ENCODE assay signal across 28 cellular contexts in genomic region chr5:123412206-123412605, GRCh38.
"Had no signal": no experiment of that assay in that cellular context is flagged by ENCODE, and none has a peak within 500 bp of the region (broad histone marks: within the 10 kb centered on the region; RNA-seq: fewer than 3 reads in every experiment).

No MANE protein-coding gene starts in this region.

- H3K9me3 ChIP-seq: ovary, psoas muscle, right lobe of liver, sigmoid colon, stomach, thoracic aorta, thyroid gland, tibial nerve, upper lobe of right lung, uterus had no signal

- H3K79me2 ChIP-seq: parathyroid adenoma had no signal

- H3K9me3 Mint-ChIP-seq: naive thymus-derived CD4-positive, alpha-beta T cell; natural killer cell; nephron; neural progenitor cell; stimulated activated effector memory CD8-positive, alpha-beta T cell treated with anti-CD3 and anti-CD28 coated beads, Interleukin-12 subunit alpha, Interleukin-12 subunit beta, amount 100 ng/mL, for 72 hours; stimulated activated naive B cell treated with anti-CD40 and anti-IgM and Interleukin-4, amounts not matched to agents 10 μg/mL and 1 μg/mL and 100 μg/mL, for 72 hours had no signal

- H2AFZ ChIP-seq: neural progenitor cell, parathyroid adenoma had no signal

- H3K4me2 ChIP-seq: neural progenitor cell had no signal

- DNase-seq: naive thymus-derived CD4-positive, alpha-beta T cell; natural killer cell; occipital lobe; ovary; posterior cingulate gyrus; psoas muscle; right cardiac atrium; right lobe of liver; sigmoid colon; small intestine; stimulated activated CD4-positive, alpha-beta T cell treated with anti-CD3 and anti-CD28 coated beads, Interleukin-15, amount 100 ng/mL, for 24 hours; stimulated activated CD4-positive, alpha-beta T cell treated with anti-CD3 and anti-CD28 coated beads, Interleukin-2, amount 100 ng/mL, for 24 hours; stimulated activated CD4-positive, alpha-beta T cell treated with anti-CD3 and anti-CD28 coated beads, Interleukin-2, amount 100 ng/mL, for 48 hours; stimulated activated CD4-positive, alpha-beta T cell treated with anti-CD3 and anti-CD28 coated beads, Interleukin-4, amount 100 ng/mL, for 24 hours; stimulated activated naive B cell treated with anti-CD40 and anti-IgM and Interleukin-4, amounts not matched to agents 10 μg/mL and 1 μg/mL and 100 μg/mL, for 72 hours; stimulated activated naive CD4-positive, alpha-beta T cell treated with Interleukin-2 at 50 U/mL for 16 hours; stomach; thyroid gland; trophoblast cell; upper lobe of right lung; uterus had no signal

- H3K4me1 Mint-ChIP-seq: nephron, neural progenitor cell had no signal

- H3K27ac Mint-ChIP-seq: natural killer cell; nephron; neural progenitor cell; progenitor cell of endocrine pancreas; stimulated activated effector memory CD8-positive, alpha-beta T cell treated with anti-CD3 and anti-CD28 coated beads, Interleukin-12 subunit alpha, Interleukin-12 subunit beta, amount 100 ng/mL, for 72 hours; stimulated activated naive B cell treated with anti-CD40 and anti-IgM and Interleukin-4, amounts not matched to agents 10 μg/mL and 1 μg/mL and 100 μg/mL, for 72 hours had no signal

- H3K9ac ChIP-seq: neural progenitor cell, parathyroid adenoma had no signal

- H3K4me3 Mint-ChIP-seq: naive thymus-derived CD4-positive, alpha-beta T cell; natural killer cell; nephron; neural progenitor cell; stimulated activated effector memory CD8-positive, alpha-beta T cell treated with anti-CD3 and anti-CD28 coated beads, Interleukin-12 subunit alpha, Interleukin-12 subunit beta, amount 100 ng/mL, for 72 hours; stimulated activated naive B cell treated with anti-CD40 and anti-IgM and Interleukin-4, amounts not matched to agents 10 μg/mL and 1 μg/mL and 100 μg/mL, for 72 hours had no signal

- ATAC-seq: naive thymus-derived CD4-positive, alpha-beta T cell; natural killer cell; psoas muscle; right cardiac atrium; right lobe of liver; stimulated activated effector memory CD8-positive, alpha-beta T cell treated with anti-CD3 and anti-CD28 coated beads, Interleukin-12 subunit alpha, Interleukin-12 subunit beta, amount 100 ng/mL, for 72 hours; stimulated activated naive B cell treated with anti-CD40 and anti-IgM and Interleukin-4, amounts not matched to agents 10 μg/mL and 1 μg/mL and 100 μg/mL, for 72 hours; upper lobe of right lung had no signal

- H3K36me3 ChIP-seq: ovary, uterus had no signal

- H3K27me3 Mint-ChIP-seq: naive thymus-derived CD4-positive, alpha-beta T cell; progenitor cell of endocrine pancreas; stimulated activated naive B cell treated with anti-CD40 and anti-IgM and Interleukin-4, amounts not matched to agents 10 μg/mL and 1 μg/mL and 100 μg/mL, for 72 hours had no signal

- H3K27ac ChIP-seq: neural progenitor cell, ovary, parathyroid adenoma, psoas muscle, right lobe of liver, sigmoid colon, stomach, thoracic aorta, thyroid gland, tibial nerve, upper lobe of right lung, uterus had no signal

- H3K4me1 ChIP-seq: parathyroid adenoma, psoas muscle, right lobe of liver, sigmoid colon, stomach, thyroid gland, tibial nerve, upper lobe of right lung, uterus had no signal

- H3K27me3 ChIP-seq: neural progenitor cell, ovary, right lobe of liver, sigmoid colon, stomach, thyroid gland, tibial nerve, upper lobe of right lung, uterus had no signal

- H3K4me3 ChIP-seq: neural progenitor cell, ovary, psoas muscle, right lobe of liver, sigmoid colon, stomach, thoracic aorta, thyroid gland, tibial nerve, upper lobe of right lung, uterus had no signal
